In the genomic region with DNA sequence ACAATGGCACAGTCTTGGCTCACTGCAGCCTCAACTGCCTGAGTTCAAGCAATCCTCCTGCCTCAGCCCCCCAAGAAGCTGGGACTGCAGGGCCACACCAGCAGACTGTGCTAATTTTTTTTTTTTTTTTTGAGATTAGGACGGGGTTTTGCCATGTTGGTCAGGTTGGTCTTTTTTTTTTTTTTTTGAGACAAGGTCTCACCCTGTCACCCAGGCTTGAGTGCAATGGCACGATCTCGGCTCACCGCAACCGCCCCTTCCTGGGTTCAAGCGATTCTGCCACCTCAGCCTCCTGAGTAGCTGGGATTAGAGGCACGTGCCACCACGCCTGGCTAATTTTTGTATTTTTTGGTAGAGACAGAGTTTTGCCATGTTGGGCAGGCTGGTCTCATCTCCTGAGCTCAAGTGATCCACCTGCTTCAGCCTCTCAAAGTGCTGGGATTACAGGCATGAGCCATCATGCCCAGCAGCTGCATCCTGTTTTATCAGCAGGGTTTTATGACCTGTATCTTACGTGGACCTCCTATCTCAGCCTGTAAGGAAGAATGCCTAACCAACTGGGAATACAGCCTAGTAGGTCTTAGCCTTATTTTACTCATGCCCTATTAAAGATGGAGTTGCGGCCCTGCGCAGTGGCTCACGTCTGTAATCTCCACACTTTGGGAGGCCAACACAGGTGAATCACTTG, we compare ENCODE assay signal across 14 cellular contexts.
"Had no signal": no experiment of that assay in that cellular context is flagged by ENCODE, and none has a peak within 500 bp of the region (broad histone marks: within the 10 kb centered on the region; RNA-seq: fewer than 3 reads in every experiment).

No MANE protein-coding gene starts in this region.

- H3K36me3 Mint-ChIP-seq: activated naive CD8-positive, alpha-beta T cell; brain had no signal

- H3K27me3 ChIP-seq: right atrium auricular region, thyroid gland, uterus had no signal

- H3K4me1 ChIP-seq: thyroid gland, uterus had no signal

- H3K27ac ChIP-seq: right atrium auricular region, thyroid gland, uterus had no signal

- H3K9me3 ChIP-seq: right atrium auricular region, thyroid gland, uterus had no signal

- DNase-seq: activated CD4-positive, CD25-positive, alpha-beta regulatory T cell; activated effector memory CD4-positive, alpha-beta T cell treated with Interleukin-2 at 50 U/mL for 16 hours; activated T-cell treated with anti-CD3 and anti-CD28 coated beads, Interleukin-2, amount 50 U/mL, for 1 hour; amygdala; cerebellar nuclear complex; naive thymus-derived CD4-positive, alpha-beta T cell; posterior cingulate gyrus; small intestine; thyroid gland; uterus had no signal

- H3K4me3 ChIP-seq: right atrium auricular region, thyroid gland, uterus had no signal

- H3K4me3 Mint-ChIP-seq: activated naive CD8-positive, alpha-beta T cell; brain; dendritic cell treated with granulocyte-macrophage colony-stimulating factor and Interleukin-4, amounts not matched to agents 40 ng/mL and 50 ng/mL, for 4 days; naive thymus-derived CD4-positive, alpha-beta T cell had no signal

- H3K9me3 Mint-ChIP-seq: dendritic cell treated with granulocyte-macrophage colony-stimulating factor and Interleukin-4, amounts not matched to agents 40 ng/mL and 50 ng/mL, for 4 days had no signal

- H3K36me3 ChIP-seq: right atrium auricular region, thyroid gland, uterus had no signal

- ATAC-seq: naive thymus-derived CD4-positive, alpha-beta T cell had no signal

- H3K27me3 Mint-ChIP-seq: activated naive CD8-positive, alpha-beta T cell; dendritic cell treated with granulocyte-macrophage colony-stimulating factor and Interleukin-4, amounts not matched to agents 40 ng/mL and 50 ng/mL, for 4 days; naive thymus-derived CD4-positive, alpha-beta T cell had no signal

- H3K4me1 Mint-ChIP-seq: brain had no signal

- H3K27ac Mint-ChIP-seq: activated naive CD8-positive, alpha-beta T cell; brain; dendritic cell treated with granulocyte-macrophage colony-stimulating factor and Interleukin-4, amounts not matched to agents 40 ng/mL and 50 ng/mL, for 4 days had no signal

- FAIRE-seq: small intestine had no signal
